Comparison of ENCODE assay signal across 23 cellular contexts in genomic region chr3:41299036-41299435, GRCh38.
"Had no signal": no experiment of that assay in that cellular context is flagged by ENCODE, and none has a peak within 500 bp of the region (broad histone marks: within the 10 kb centered on the region; RNA-seq: fewer than 3 reads in every experiment).

No MANE protein-coding gene starts in this region.

- H3K4me1 ChIP-seq: stomach, suprapubic skin, testis, thyroid gland, tibial nerve, transverse colon, upper lobe of left lung, upper lobe of right lung, uterus, vagina had no signal

- H3K4me3 ChIP-seq: stomach, suprapubic skin, testis, thoracic aorta, thyroid gland, tibial nerve, transverse colon, upper lobe of left lung, upper lobe of right lung, uterus, vagina had no signal

- H3K27me3 ChIP-seq: stomach, suprapubic skin, testis, thyroid gland, tibial nerve, transverse colon, upper lobe of left lung, upper lobe of right lung, uterus, vagina had no signal

- DNase-seq: stimulated activated CD4-positive, alpha-beta T cell treated with anti-CD3 and anti-CD28 coated beads, Interleukin-2, amount 100 ng/mL, for 48 hours; stimulated activated CD4-positive, alpha-beta T cell treated with anti-CD3 and anti-CD28 coated beads, Interleukin-4, amount 100 ng/mL, for 1 hour; stimulated activated CD4-positive, alpha-beta T cell treated with anti-CD3 and anti-CD28 coated beads, Interleukin-4, amount 100 ng/mL, for 24 hours; stimulated activated CD4-positive, alpha-beta T cell treated with anti-CD3 and anti-CD28 coated beads, Interleukin-4, amount 100 ng/mL, for 4 hours; stimulated activated CD8-positive, alpha-beta memory T cell treated with anti-CD3 and anti-CD28 coated beads, Interleukin-4, amount 100 ng/mL, for 48 hours; stimulated activated naive B cell treated with anti-CD40 and anti-IgM and Interleukin-4, amounts not matched to agents 10 μg/mL and 1 μg/mL and 100 μg/mL, for 72 hours; stimulated activated naive CD4-positive, alpha-beta T cell; stimulated activated naive CD4-positive, alpha-beta T cell treated with Interleukin-2 at 50 U/mL for 16 hours; stimulated activated naive CD8-positive, alpha-beta T cell treated with anti-CD3 and anti-CD28 coated beads, Interleukin-15, amount 100 ng/mL, for 72 hours; stimulated activated naive CD8-positive, alpha-beta T cell treated with anti-CD3 and anti-CD28 coated beads, Interleukin-15, Interleukin-2, amounts not matched to agents 100 U/mL and 50 U/mL, for 24 hours; stomach; substantia nigra; testis; thyroid gland; transverse colon; trophoblast cell; upper lobe of left lung; upper lobe of right lung; uterus had no signal

- H3K9me3 ChIP-seq: stomach, suprapubic skin, testis, thoracic aorta, thyroid gland, tibial nerve, transverse colon, upper lobe of left lung, upper lobe of right lung, uterus, vagina had no signal

- H3K27ac ChIP-seq: stomach, suprapubic skin, testis, thoracic aorta, thyroid gland, tibial nerve, transverse colon, upper lobe of left lung, upper lobe of right lung, uterus, vagina had no signal

- H3K36me3 ChIP-seq: stomach, suprapubic skin, thoracic aorta, thyroid gland, tibial nerve, transverse colon, upper lobe of left lung, upper lobe of right lung, uterus, vagina had no signal
